Comparison of ENCODE assay signal across 25 cellular contexts in genomic region chr14:101833045-101833444, GRCh38.
DNase-seq lines count a peak whose midpoint lies in the region; ATAC-seq, FAIRE-seq and TF ChIP-seq lines count a peak whose summit lies in the region.
"Had no signal": no experiment of that assay in that cellular context is flagged by ENCODE, and none has a peak within 500 bp of the region (broad histone marks: within the 10 kb centered on the region; RNA-seq: fewer than 3 reads in every experiment).

No MANE protein-coding gene starts in this region.

- H3K27ac Mint-ChIP-seq in activated T-cell treated with anti-CD3 and anti-CD28 coated beads, Interleukin-2, amount 50 U/mL, for 24 hours = peak overlapping the region; percentile 86
- H3K27ac Mint-ChIP-seq: activated naive CD8-positive, alpha-beta T cell treated with anti-CD3 and anti-CD28 coated beads, Interleukin-2, amount 10 ng/mL, durations not matched to agents 7 days and 5 days had no signal

- H3K9me3 ChIP-seq in body of pancreas = no peaks in the 10 kb centered on the region
- no peaks in the 10 kb centered on the region for H3K9me3 ChIP-seq in pancreas
- H3K9me3 ChIP-seq: A549, right atrium auricular region had no signal

- H3K27me3 Mint-ChIP-seq in activated T-cell treated with anti-CD3 and anti-CD28 coated beads, Interleukin-2, amount 50 U/mL, for 24 hours = no peaks in the 10 kb centered on the region
- no peaks in the 10 kb centered on the region for H3K27me3 Mint-ChIP-seq in activated T-cell treated with anti-CD3 and anti-CD28 coated beads, Interleukin-2, amount 50 U/mL, for 4 hours (ENCODE audit: low read depth)
- H3K27me3 Mint-ChIP-seq: activated naive CD8-positive, alpha-beta T cell treated with anti-CD3 and anti-CD28 coated beads, Interleukin-2, amount 10 ng/mL, durations not matched to agents 7 days and 5 days; brain; type B pancreatic cell had no signal

- TF ChIP-seq CTCF in body of pancreas (IDR thresholded peaks at IDR 0.05) (no peak), pancreas (IDR thresholded peaks at IDR 0.05) (no peak)

- peaks cover 93% of the 10 kb centered on the region for H3K4me1 Mint-ChIP-seq in activated T-cell treated with anti-CD3 and anti-CD28 coated beads, Interleukin-2, amount 50 U/mL, for 24 hours (ENCODE audit: low read depth)
- H3K4me1 Mint-ChIP-seq in activated T-cell treated with anti-CD3 and anti-CD28 coated beads, Interleukin-2, amount 50 U/mL, for 4 hours (ENCODE audit: low read depth) = peaks cover 90% of the 10 kb centered on the region

- no peak overlapping the region for H3K4me3 Mint-ChIP-seq in activated T-cell treated with anti-CD3 and anti-CD28 coated beads, Interleukin-2, amount 50 U/mL, for 24 hours
- no peak overlapping the region for H3K4me3 Mint-ChIP-seq in activated T-cell treated with anti-CD3 and anti-CD28 coated beads, Interleukin-2, amount 50 U/mL, for 4 hours
- H3K4me3 Mint-ChIP-seq: activated naive CD8-positive, alpha-beta T cell treated with anti-CD3 and anti-CD28 coated beads, Interleukin-2, amount 10 ng/mL, durations not matched to agents 7 days and 5 days; brain; type B pancreatic cell had no signal

- H3K36me3 ChIP-seq in body of pancreas (replicated peaks in 1 of 2; ENCODE audit: insufficient read depth in 1 of 2, low read depth in 2 of 2) (no peaks in the 10 kb centered on the region), pancreas (no peaks in the 10 kb centered on the region)
- H3K36me3 ChIP-seq: right atrium auricular region had no signal

- H3K4me1 ChIP-seq in body of pancreas (peaks cover 49% of the 10 kb centered on the region), pancreas (peaks cover 19 to 41% (median 30%) of the 10 kb centered on the region in 3 donors)

- no peak for ATAC-seq in activated T-cell treated with anti-CD3 and anti-CD28 coated beads, Interleukin-2, amount 50 U/mL, for 4 hours
- ATAC-seq in body of pancreas (peak; percentile 57), pancreas (peak; percentile 51 to 85 (median 70))
- ATAC-seq: A549 had no signal

- whole genome bisulfite sequencing in body of pancreas, 2 donors = 19 to 29% methylated on average over 9 to 11 of the region's 11 CpGs
- 40 to 42% methylated on average over 11 of the region's 11 CpGs for WGBS in pancreas, 2 donors

- DNase-seq in activated T-cell treated with anti-CD3 and anti-CD28 coated beads, Interleukin-2, amount 50 U/mL, for 24 hours = no peak
- no peak for DNase-seq in activated T-cell treated with anti-CD3 and anti-CD28 coated beads, Interleukin-2, amount 50 U/mL, for 4 hours
- DNase-seq in body of pancreas = peak; percentile 46 to 65 (median 56)
- peak in 5 of 6 donors; percentile 50 to 77 (median 53) for DNase-seq in pancreas
- no peak for DNase-seq in putamen (ENCODE audit: low spot score)
- no peak for DNase-seq in NCI-H524 treated with DMSO at 0.1 percent for 48 hours (lab: John Stamatoyannopoulos, UW)
- no peak for DNase-seq in activated CD4-positive, CD25-positive, alpha-beta regulatory T cell treated with anti-CD3 and anti-CD28 coated beads, Interleukin-2, amount 50 U/mL, for 72 hours
- DNase-seq: activated naive CD8-positive, alpha-beta T cell treated with anti-CD3 and anti-CD28 coated beads, Interleukin-2, amount 10 ng/mL, durations not matched to agents 7 days and 5 days; C1 segment of cervical spinal cord; GM23248; kidney; NCI-H1048; NCI-H187 treated with DMSO at 0.1 percent for 48 hours; NCI-H82; occipital lobe; stimulated activated CD4-positive, alpha-beta T cell treated with anti-CD3 and anti-CD28 coated beads, Interleukin-4, amount 100 ng/mL, for 24 hours; T1000 had no signal

- H3K4me3 ChIP-seq in body of pancreas (no peak overlapping the region), pancreas (no peak overlapping the region)
- H3K4me3 ChIP-seq: A549, GM23248, lung, right atrium auricular region had no signal

- peaks cover 85% of the 10 kb centered on the region for H3K36me3 Mint-ChIP-seq in activated T-cell treated with anti-CD3 and anti-CD28 coated beads, Interleukin-2, amount 50 U/mL, for 24 hours (ENCODE audit: low read depth)
- H3K36me3 Mint-ChIP-seq in activated T-cell treated with anti-CD3 and anti-CD28 coated beads, Interleukin-2, amount 50 U/mL, for 4 hours (ENCODE audit: insufficient read depth) = peaks cover 20% of the 10 kb centered on the region

- no peaks in the 10 kb centered on the region for H3K9me3 Mint-ChIP-seq in activated T-cell treated with anti-CD3 and anti-CD28 coated beads, Interleukin-2, amount 50 U/mL, for 24 hours
- H3K9me3 Mint-ChIP-seq in activated T-cell treated with anti-CD3 and anti-CD28 coated beads, Interleukin-2, amount 50 U/mL, for 4 hours = no peaks in the 10 kb centered on the region
- H3K9me3 Mint-ChIP-seq: activated naive CD8-positive, alpha-beta T cell treated with anti-CD3 and anti-CD28 coated beads, Interleukin-2, amount 10 ng/mL, durations not matched to agents 7 days and 5 days; brain; type B pancreatic cell had no signal

- H3K27me3 ChIP-seq in body of pancreas (no peaks in the 10 kb centered on the region), pancreas (no peaks in the 10 kb centered on the region)
- H3K27me3 ChIP-seq: right atrium auricular region had no signal

- intact Hi-C loops in body of pancreas (cut with DNase I) (no loop called here), pancreas (cut with DNase I) (no loop called here)

- peak overlapping the region in 2 of 4 donors; percentile 4 to 30 for H3K27ac ChIP-seq in body of pancreas
- H3K27ac ChIP-seq in pancreas = peak overlapping the region in 1 of 4 donors; percentile 42
- H3K27ac ChIP-seq: A549, GM23248, right atrium auricular region had no signal

- TF ChIP-seq POLR2A in GM15510 (IDR thresholded peaks at IDR 0.05; ENCODE audit: borderline replicate concordance, extremely low read depth, insufficient read length) (peak; percentile 2), body of pancreas (IDR thresholded peaks at IDR 0.05) (no peak)

- no peak for FAIRE-seq in pancreas (lab: Jason Lieb, UNC)
- FAIRE-seq: A549, colon, endometrium, kidney had no signal

Comparison
In these comparisons a context has a peak if more than half of its experiments do, and no peak if none do; other contexts are left out.
1. DNase-seq: peak in body of pancreas (4 of 4) and pancreas (5 of 6); none in activated T-cell treated with anti-CD3 and anti-CD28 coated beads, Interleukin-2, amount 50 U/mL, for 24 hours (single experiment), activated T-cell treated with anti-CD3 and anti-CD28 coated beads, Interleukin-2, amount 50 U/mL, for 4 hours (single experiment), putamen (single experiment), NCI-H524 treated with DMSO at 0.1 percent for 48 hours (single experiment) and activated CD4-positive, CD25-positive, alpha-beta regulatory T cell treated with anti-CD3 and anti-CD28 coated beads, Interleukin-2, amount 50 U/mL, for 72 hours (single experiment).
2. ATAC-seq: peak in body of pancreas (single experiment) and pancreas (4 of 4); none in activated T-cell treated with anti-CD3 and anti-CD28 coated beads, Interleukin-2, amount 50 U/mL, for 4 hours (0 of 2).